ENCODE assay signal across 17 cellular contexts in the genomic region with DNA sequence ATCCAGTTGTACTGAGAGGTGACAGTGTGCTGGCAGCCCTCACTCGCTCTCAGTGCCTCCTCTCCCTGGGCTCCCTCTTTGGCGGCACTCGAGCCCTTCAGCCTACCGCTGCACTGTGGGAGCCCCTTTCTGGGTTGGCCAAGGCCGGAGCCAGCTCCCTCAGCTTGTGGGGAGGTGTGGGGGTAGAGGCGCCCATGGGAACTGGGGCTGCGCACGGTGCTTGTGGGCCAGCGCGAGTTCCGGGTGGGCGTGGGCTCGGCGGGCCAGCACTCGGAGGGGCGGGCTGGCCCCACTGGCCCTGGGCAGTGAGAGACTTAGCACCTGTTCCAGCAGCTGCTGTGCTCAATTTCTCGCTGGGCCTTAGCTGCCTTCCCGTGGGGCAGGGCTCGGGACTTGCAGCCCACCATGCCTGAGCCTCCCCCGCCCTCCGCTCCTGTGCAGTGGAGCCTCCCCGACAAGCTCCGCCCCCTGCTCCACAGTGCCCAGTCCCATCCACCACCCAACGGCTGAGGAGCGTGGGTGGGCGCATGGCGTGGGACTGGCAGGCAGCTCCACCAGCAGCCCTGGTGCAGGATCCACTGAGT.
"Had no signal": no experiment of that assay in that cellular context is flagged by ENCODE, and none has a peak within 500 bp of the region (broad histone marks: within the 10 kb centered on the region; RNA-seq: fewer than 3 reads in every experiment).

No MANE protein-coding gene starts in this region.

- H3K36me3 ChIP-seq: lower lobe of right lung, transverse colon had no signal

- DNase-seq: cerebellar nuclear complex; dorsolateral prefrontal cortex; effector CD4-positive, alpha-beta T cell; head of caudate nucleus; left ventricle myocardium superior; lower lobe of right lung; naive B cell; stimulated activated CD4-positive, alpha-beta T cell treated with anti-CD3 and anti-CD28 coated beads, Interleukin-2, amount 100 ng/mL, for 48 hours; stimulated activated naive B cell treated with anti-CD40 and anti-IgM and Interleukin-4, amounts not matched to agents 10 μg/mL and 1 μg/mL and 100 μg/mL, for 72 hours; transverse colon had no signal

- H3K4me3 ChIP-seq: dorsolateral prefrontal cortex, lower lobe of right lung, smooth muscle cell, transverse colon had no signal

- H3K27ac ChIP-seq: dorsolateral prefrontal cortex, lower lobe of right lung, parathyroid adenoma, transverse colon had no signal

- ATAC-seq: left ventricle myocardium superior; lower lobe of right lung; natural killer cell treated with Interleukin-12 subunit alpha and Interleukin-12 subunit beta and Interleukin-15 and Interleukin-18, amount 100 ng/mL, for 72 hours; sciatic nerve; stimulated activated naive B cell treated with anti-CD40 and anti-IgM and Interleukin-4, amounts not matched to agents 10 μg/mL and 1 μg/mL and 100 μg/mL, for 72 hours had no signal

- H3K27me3 ChIP-seq: dorsolateral prefrontal cortex, transverse colon had no signal

- H3K9me3 Mint-ChIP-seq: natural killer cell treated with Interleukin-12 subunit alpha and Interleukin-12 subunit beta and Interleukin-15 and Interleukin-18, amount 100 ng/mL, for 72 hours had no signal

- H3K4me1 Mint-ChIP-seq: naive B cell; stimulated activated naive B cell treated with anti-CD40 and anti-IgM and Interleukin-4, amounts not matched to agents 10 μg/mL and 1 μg/mL and 100 μg/mL, for 72 hours had no signal

- H3K27me3 Mint-ChIP-seq: natural killer cell treated with Interleukin-12 subunit alpha and Interleukin-12 subunit beta and Interleukin-15 and Interleukin-18, amount 100 ng/mL, for 72 hours; progenitor cell of endocrine pancreas; stimulated activated naive CD8-positive, alpha-beta T cell treated with anti-CD3 and anti-CD28 coated beads, Interleukin-15, Interleukin-2, amounts not matched to agents 100 ng/mL and 50 ng/mL, for 24 hours had no signal

- H3K36me3 Mint-ChIP-seq: naive B cell had no signal

- H2AFZ ChIP-seq: parathyroid adenoma had no signal

- H3K4me2 ChIP-seq: smooth muscle cell had no signal

- H3K4me3 Mint-ChIP-seq: naive B cell; natural killer cell treated with Interleukin-12 subunit alpha and Interleukin-12 subunit beta and Interleukin-15 and Interleukin-18, amount 100 ng/mL, for 72 hours; neural crest cell; stimulated activated naive B cell treated with anti-CD40 and anti-IgM and Interleukin-4, amounts not matched to agents 10 μg/mL and 1 μg/mL and 100 μg/mL, for 72 hours; stimulated activated naive CD8-positive, alpha-beta T cell treated with anti-CD3 and anti-CD28 coated beads, Interleukin-15, Interleukin-2, amounts not matched to agents 100 ng/mL and 50 ng/mL, for 24 hours had no signal

- H3K9ac ChIP-seq: parathyroid adenoma had no signal

- H3K9me3 ChIP-seq: lower lobe of right lung, transverse colon had no signal

- H3K4me1 ChIP-seq: lower lobe of right lung, parathyroid adenoma, transverse colon had no signal

- H3K79me2 ChIP-seq: parathyroid adenoma had no signal

- H3K27ac Mint-ChIP-seq: naive B cell; natural killer cell treated with Interleukin-12 subunit alpha and Interleukin-12 subunit beta and Interleukin-15 and Interleukin-18, amount 100 ng/mL, for 72 hours; progenitor cell of endocrine pancreas; stimulated activated naive B cell treated with anti-CD40 and anti-IgM and Interleukin-4, amounts not matched to agents 10 μg/mL and 1 μg/mL and 100 μg/mL, for 72 hours; stimulated activated naive CD8-positive, alpha-beta T cell treated with anti-CD3 and anti-CD28 coated beads, Interleukin-15, Interleukin-2, amounts not matched to agents 100 ng/mL and 50 ng/mL, for 24 hours had no signal
